ENCODE assay signal across 23 cellular contexts in the genomic region with DNA sequence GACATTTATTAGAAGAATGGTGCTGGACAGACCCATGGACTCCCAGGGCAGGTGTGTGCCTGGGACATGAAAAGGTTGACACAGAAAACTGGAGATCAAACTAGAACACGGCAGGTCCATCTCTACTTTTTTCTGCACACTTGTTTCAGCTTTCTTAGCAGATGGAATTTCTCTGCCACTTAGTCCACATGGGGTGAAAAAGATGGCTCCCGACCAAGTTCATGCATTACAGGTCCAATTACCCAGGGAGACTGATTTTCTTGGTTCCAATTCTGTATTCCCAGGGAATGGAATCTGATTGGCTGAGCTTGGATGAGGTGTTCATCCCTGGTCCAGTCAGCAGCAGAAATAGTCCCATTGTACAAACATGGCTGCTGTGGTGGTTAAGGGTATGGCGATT.
"Had no signal": no experiment of that assay in that cellular context is flagged by ENCODE, and none has a peak within 500 bp of the region (broad histone marks: within the 10 kb centered on the region; RNA-seq: fewer than 3 reads in every experiment).

No MANE protein-coding gene starts in this region.

- H3K4me3 ChIP-seq: neural progenitor cell, ovary, psoas muscle, right lobe of liver, sigmoid colon, stomach, thoracic aorta, thyroid gland, tibial nerve, upper lobe of left lung, vagina had no signal

- H3K36me3 ChIP-seq: neural progenitor cell, ovary, right lobe of liver, sigmoid colon, stomach, thoracic aorta, thyroid gland, tibial nerve, upper lobe of left lung, vagina had no signal

- H3K27me3 ChIP-seq: neural progenitor cell, ovary, right lobe of liver, sigmoid colon, stomach, thyroid gland, tibial nerve, upper lobe of left lung, vagina had no signal

- H3K27ac ChIP-seq: neural progenitor cell, ovary, parathyroid adenoma, psoas muscle, right lobe of liver, sigmoid colon, stomach, thoracic aorta, thyroid gland, tibial nerve, upper lobe of left lung, vagina had no signal

- H3K9me3 ChIP-seq: ovary, right lobe of liver, stomach, thoracic aorta, thyroid gland, upper lobe of left lung, vagina had no signal

- DNase-seq: occipital lobe; ovary; posterior cingulate gyrus; psoas muscle; right cardiac atrium; right lobe of liver; sigmoid colon; small intestine; stimulated activated CD4-positive, alpha-beta T cell treated with anti-CD3 and anti-CD28 coated beads, Interleukin-15, amount 100 ng/mL, for 24 hours; stimulated activated CD4-positive, alpha-beta T cell treated with anti-CD3 and anti-CD28 coated beads, Interleukin-2, amount 100 ng/mL, for 24 hours; stimulated activated CD4-positive, alpha-beta T cell treated with anti-CD3 and anti-CD28 coated beads, Interleukin-2, amount 100 ng/mL, for 48 hours; stimulated activated CD4-positive, alpha-beta T cell treated with anti-CD3 and anti-CD28 coated beads, Interleukin-4, amount 100 ng/mL, for 24 hours; stimulated activated naive B cell treated with anti-CD40 and anti-IgM and Interleukin-4, amounts not matched to agents 10 μg/mL and 1 μg/mL and 100 μg/mL, for 72 hours; stimulated activated naive CD4-positive, alpha-beta T cell treated with Interleukin-2 at 50 U/mL for 16 hours; stomach; thyroid gland; trophoblast cell; upper lobe of left lung had no signal

- H3K4me1 ChIP-seq: neural progenitor cell, parathyroid adenoma, psoas muscle, right lobe of liver, sigmoid colon, stomach, thyroid gland, tibial nerve, upper lobe of left lung, vagina had no signal
